2 cellular contexts compared by ENCODE assay signal in genomic region chr17:55577687-55578086, GRCh38.
TF ChIP-seq lines count a peak whose summit lies in the region.

No MANE protein-coding gene starts in this region.

TF ChIP-seq in WTC11, 78 proteins besides CTCF, POLR2A, EP300 and RAD21 (continued from another document):
- no peak for TF ChIP-seq SOX15 (CRISPR knock-in tag; IDR thresholded peaks at IDR 0.05)
- TF ChIP-seq, protein P1, sequence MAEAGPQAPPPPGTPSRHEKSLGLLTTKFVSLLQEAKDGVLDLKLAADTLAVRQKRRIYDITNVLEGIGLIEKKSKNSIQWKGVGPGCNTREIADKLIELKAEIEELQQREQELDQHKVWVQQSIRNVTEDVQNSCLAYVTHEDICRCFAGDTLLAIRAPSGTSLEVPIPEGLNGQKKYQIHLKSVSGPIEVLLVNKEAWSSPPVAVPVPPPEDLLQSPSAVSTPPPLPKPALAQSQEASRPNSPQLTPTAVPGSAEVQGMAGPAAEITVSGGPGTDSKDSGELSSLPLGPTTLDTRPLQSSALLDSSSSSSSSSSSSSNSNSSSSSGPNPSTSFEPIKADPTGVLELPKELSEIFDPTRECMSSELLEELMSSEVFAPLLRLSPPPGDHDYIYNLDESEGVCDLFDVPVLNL (CRISPR knock-in tag; IDR thresholded peaks at IDR 0.05; ENCODE audit: borderline replicate concordance, low read depth): no peak
- TF ChIP-seq SMAD3 (CRISPR knock-in tag; IDR thresholded peaks at IDR 0.05; ENCODE audit: borderline replicate concordance): no peak
- TF ChIP-seq GRHL2 (CRISPR knock-in tag; IDR thresholded peaks at IDR 0.05; ENCODE audit: insufficient replicate concordance, severe bottlenecking): no peak
- TF ChIP-seq ATF2 (CRISPR knock-in tag; IDR thresholded peaks at IDR 0.05; ENCODE audit: borderline replicate concordance, low read depth): no peak
- TF ChIP-seq STAT6 (CRISPR knock-in tag; conservative IDR thresholded peaks at IDR 0.05; ENCODE audit: low read depth): no peak
- TF ChIP-seq CREM (CRISPR knock-in tag; IDR thresholded peaks at IDR 0.05): no peak
- TF ChIP-seq ZNF671 (CRISPR knock-in tag; IDR thresholded peaks at IDR 0.05): no peak
- TF ChIP-seq FOXP1 (CRISPR knock-in tag; IDR thresholded peaks at IDR 0.05; ENCODE audit: borderline replicate concordance): no peak
- no peak for TF ChIP-seq IRF2 (CRISPR knock-in tag; IDR thresholded peaks at IDR 0.05; ENCODE audit: borderline replicate concordance, low read depth)

TF ChIP-seq in SK-N-SH, 30 proteins besides CTCF, POLR2A, EP300 and RAD21 (continued from another document):
- TF ChIP-seq REST (IDR thresholded peaks at IDR 0.05; ENCODE audit: low read depth, low read length): no peak
- TF ChIP-seq, protein P2, sequence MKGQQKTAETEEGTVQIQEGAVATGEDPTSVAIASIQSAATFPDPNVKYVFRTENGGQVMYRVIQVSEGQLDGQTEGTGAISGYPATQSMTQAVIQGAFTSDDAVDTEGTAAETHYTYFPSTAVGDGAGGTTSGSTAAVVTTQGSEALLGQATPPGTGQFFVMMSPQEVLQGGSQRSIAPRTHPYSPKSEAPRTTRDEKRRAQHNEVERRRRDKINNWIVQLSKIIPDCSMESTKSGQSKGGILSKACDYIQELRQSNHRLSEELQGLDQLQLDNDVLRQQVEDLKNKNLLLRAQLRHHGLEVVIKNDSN (IDR thresholded peaks at IDR 0.05; ENCODE audit: borderline replicate concordance, low read depth): no peak
- no peak for TF ChIP-seq PBX3 (IDR thresholded peaks at IDR 0.05)
- no peak for TF ChIP-seq YY1 (IDR thresholded peaks at IDR 0.05; ENCODE audit: low read depth)
- no peak for TF ChIP-seq ELF1 (IDR thresholded peaks at IDR 0.05)
- TF ChIP-seq TEAD4 (IDR thresholded peaks at IDR 0.05; ENCODE audit: borderline replicate concordance, insufficient read depth): no peak
TF ChIP-seq in SK-N-SH: peak in this region for 0.
